In genomic region chr19:38974599-38975213, GRCh38 we compare ENCODE assay signal across 9 cellular contexts. TPM values are rescaled to one million over a fixed set of nuclear protein-coding genes. Genes with fewer than 3 reads are reported as not detected.
DNase-seq lines count a peak whose midpoint lies in the region; ATAC-seq, FAIRE-seq and TF ChIP-seq lines count a peak whose summit lies in the region.
"Had no signal": no experiment of that assay in that cellular context is flagged by ENCODE, and none has a peak within 500 bp of the region (broad histone marks: within the 10 kb centered on the region; RNA-seq: fewer than 3 reads in every experiment).

No MANE protein-coding gene starts in this region.

- H2AK5ac ChIP-seq in mesendoderm (ENCODE audit: low read length): no peak overlapping the region

- H3K9ac ChIP-seq in mesendoderm (ENCODE audit: low read length): peak overlapping the region; percentile 89
- H3K9ac ChIP-seq: BLaER1 treated with 17β-estradiol and CSF1 and Interleukin-3, amounts not matched to agents 10 nM and 100 nM had no signal

- H3K4me3 ChIP-seq in choroid plexus epithelial cell (ENCODE audit: low read depth, low read length) (peak overlapping the region; percentile 80), mesendoderm (ENCODE audit: low read length) (peak overlapping the region; percentile 74)

- H3K27ac ChIP-seq in mesendoderm (ENCODE audit: low read depth, low read length): no peak overlapping the region
- H3K27ac ChIP-seq: BLaER1 treated with 17β-estradiol and CSF1 and Interleukin-3, amounts not matched to agents 10 nM and 100 nM had no signal

- no peak overlapping the region for H3K23ac ChIP-seq in mesendoderm (ENCODE audit: low read length)

- H4K8ac ChIP-seq in mesendoderm (ENCODE audit: low read depth, low read length): no peak overlapping the region

- no peak overlapping the region for H3K18ac ChIP-seq in mesendoderm (ENCODE audit: low read length)

- no peak overlapping the region for H3K27ac Mint-ChIP-seq in activated T-cell treated with anti-CD3 and anti-CD28 coated beads, Interleukin-2, amount 50 U/mL, for 72 hours
- peak overlapping the region; percentile 90 for H3K27ac Mint-ChIP-seq in type B pancreatic cell

- H3K4ac ChIP-seq in mesendoderm (ENCODE audit: low read depth, low read length): no peak overlapping the region

- WGBS in mesendoderm (ENCODE audit: extremely low coverage, insufficient coverage, low lambda C conversion rate): no CpG with 5 or more reads among the region's 19 CpGs

- H2BK15ac ChIP-seq in mesendoderm (replicated peaks; ENCODE audit: low read depth): no peak overlapping the region

- peaks cover 30% of the 10 kb centered on the region for H3K4me1 Mint-ChIP-seq in activated T-cell treated with anti-CD3 and anti-CD28 coated beads, Interleukin-2, amount 50 U/mL, for 72 hours (ENCODE audit: low read depth)
- peaks cover 31% of the 10 kb centered on the region for H3K4me1 Mint-ChIP-seq in type B pancreatic cell (ENCODE audit: unreplicated experiment)

- H3K4me3 Mint-ChIP-seq in activated T-cell treated with anti-CD3 and anti-CD28 coated beads, Interleukin-2, amount 50 U/mL, for 72 hours: peak overlapping the region; percentile 51 to 70
- H3K4me3 Mint-ChIP-seq in type B pancreatic cell: peak overlapping the region; percentile 97

- no peaks in the 10 kb centered on the region for H3K36me3 Mint-ChIP-seq in activated T-cell treated with anti-CD3 and anti-CD28 coated beads, Interleukin-2, amount 50 U/mL, for 72 hours (ENCODE audit: insufficient read depth in 2 of 2)
- H3K36me3 Mint-ChIP-seq in type B pancreatic cell: no peaks in the 10 kb centered on the region

- peak overlapping the region; percentile 92 for H3K56ac ChIP-seq in mesendoderm (ENCODE audit: low read length)

- H4K5ac ChIP-seq in mesendoderm (ENCODE audit: low read length): no peak overlapping the region

- no peak overlapping the region for H2BK120ac ChIP-seq in mesendoderm (ENCODE audit: low read depth, low read length)

- no peak for TF ChIP-seq POLR2A in GM12891 (IDR thresholded peaks at IDR 0.05; ENCODE audit: low read depth, low read length)

- peaks cover 41% of the 10 kb centered on the region for H3K27me3 Mint-ChIP-seq in activated T-cell treated with anti-CD3 and anti-CD28 coated beads, Interleukin-2, amount 50 U/mL, for 72 hours (ENCODE audit: low read depth)
- H3K27me3 Mint-ChIP-seq in type B pancreatic cell: no peaks in the 10 kb centered on the region

- no peak for ATAC-seq in activated T-cell treated with anti-CD3 and anti-CD28 coated beads, Interleukin-2, amount 50 U/mL, for 72 hours (replicated peaks in 1 of 2)
- no peak for ATAC-seq in HG02884 (IDR thresholded peaks at IDR 0.05; ENCODE audit: unreplicated experiment)

- no peaks in the 10 kb centered on the region for H3K36me3 ChIP-seq in mesendoderm (ENCODE audit: control insufficient read depth, insufficient read depth, low read length)
- H3K36me3 ChIP-seq: BLaER1 treated with 17β-estradiol and CSF1 and Interleukin-3, amounts not matched to agents 10 nM and 100 nM had no signal

- no peaks in the 10 kb centered on the region for H3K9me3 Mint-ChIP-seq in activated T-cell treated with anti-CD3 and anti-CD28 coated beads, Interleukin-2, amount 50 U/mL, for 72 hours
- H3K9me3 Mint-ChIP-seq in type B pancreatic cell: no peaks in the 10 kb centered on the region

- DNase-seq in activated T-cell treated with anti-CD3 and anti-CD28 coated beads, Interleukin-2, amount 50 U/mL, for 72 hours: no peak
- no peak for DNase-seq in activated T-cell treated with anti-CD3 and anti-CD28 coated beads, Interleukin-2, amount 50 U/mL, for 1 hour
- DNase-seq in choroid plexus epithelial cell (ENCODE audit: low read depth) (no peak), mesendoderm (no peak), type B pancreatic cell (ENCODE audit: extremely low spot score, unreplicated experiment) (no peak), mucosa of gallbladder (ENCODE audit: low spot score) (no peak), GM12891 (ENCODE audit: insufficient read length, low spot score) (no peak)

- peaks cover 4% of the 10 kb centered on the region for H3K4me1 ChIP-seq in mesendoderm (ENCODE audit: control insufficient read depth, low read depth, low read length)

- H2BK5ac ChIP-seq in mesendoderm (ENCODE audit: low read length): no peak overlapping the region

- peak overlapping the region; percentile 18 for H3K4me2 ChIP-seq in mesendoderm (ENCODE audit: low read length)

- peaks cover 2% of the 10 kb centered on the region for H3K79me1 ChIP-seq in mesendoderm (ENCODE audit: low read length)

- no peaks in the 10 kb centered on the region for H3K79me2 ChIP-seq in mesendoderm (ENCODE audit: control insufficient read depth, insufficient read depth, low read length)

- no peak for FAIRE-seq in GM12891 (lab: Jason Lieb, UNC)

- TF ChIP-seq CTCF in choroid plexus epithelial cell (conservative IDR thresholded peaks at IDR 0.05; ENCODE audit: low read depth, low read length) (peak; percentile 19), type B pancreatic cell (conservative IDR thresholded peaks at IDR 0.05) (peak; percentile 51)

- H3K27me3 ChIP-seq in mesendoderm (ENCODE audit: insufficient read depth, low read length, poor library complexity): peaks cover under 1% of the 10 kb centered on the region

TF ChIP-seq in GM12891, 5 proteins besides CTCF, POLR2A, EP300 and RAD21:
- TF ChIP-seq POLR2AphosphoS5 (IDR thresholded peaks at IDR 0.05; ENCODE audit: low read depth, low read length): no peak
- TF ChIP-seq SPI1 (IDR thresholded peaks at IDR 0.05; ENCODE audit: low read depth, low read length): no peak
- TF ChIP-seq TAF1 (IDR thresholded peaks at IDR 0.05; ENCODE audit: low read depth, low read length): no peak
- no peak for TF ChIP-seq PAX5 (IDR thresholded peaks at IDR 0.05; ENCODE audit: insufficient read depth, low read length, severe bottlenecking)
- TF ChIP-seq POU2F2 (IDR thresholded peaks at IDR 0.05; ENCODE audit: low read depth, low read length): no peak

RNA-seq across cellular contexts. Expression of gene FBXO17, which starts 0.8 kb away (rescaled TPM):
- not detected for total RNA-seq in activated T-cell treated with anti-CD3 and anti-CD28 coated beads, Interleukin-2, amount 50 U/mL, for 72 hours
- 11.3 TPM for polyA plus RNA-seq in mesendoderm (2013, experiment 1 of 2)
- 11.4 TPM for polyA plus RNA-seq in mesendoderm (2013, experiment 2 of 2)
- total RNA-seq in type B pancreatic cell (ENCODE audit: low replicate concordance) (10.6 and 26.0 TPM in 2 replicates), mucosa of gallbladder (19.1 TPM)
- polyA plus RNA-seq in GM12891 (2012; ENCODE audit: low read depth, missing spikeins): 0.42 TPM

RNA-seq across cellular contexts. Expression of gene MRPS12, which starts 44.0 kb away (rescaled TPM):
- 10 to 100 TPM; 54.8 to 57.9 TPM for total RNA-seq in activated T-cell treated with anti-CD3 and anti-CD28 coated beads, Interleukin-2, amount 50 U/mL, for 72 hours
- 83.2 TPM for polyA plus RNA-seq in mesendoderm (2013, experiment 1 of 2)
- polyA plus RNA-seq in mesendoderm (2013, experiment 2 of 2): 84.8 TPM
- total RNA-seq in type B pancreatic cell (ENCODE audit: low replicate concordance) (45.6 and 58.0 TPM in 2 replicates), mucosa of gallbladder (30.0 TPM)
- polyA plus RNA-seq in GM12891 (2012; ENCODE audit: low read depth, missing spikeins): 59.8 TPM

RNA-seq across cellular contexts. Expression of gene SARS2, which starts 44.1 kb away (rescaled TPM):
- total RNA-seq in activated T-cell treated with anti-CD3 and anti-CD28 coated beads, Interleukin-2, amount 50 U/mL, for 72 hours: 10 to 100 TPM; 21.1 to 30.1 TPM
- 53.0 TPM for polyA plus RNA-seq in mesendoderm (2013, experiment 1 of 2)
- polyA plus RNA-seq in mesendoderm (2013, experiment 2 of 2): 44.1 TPM
- total RNA-seq in type B pancreatic cell (ENCODE audit: low replicate concordance) (29.4 and 32.3 TPM in 2 replicates), mucosa of gallbladder (24.9 TPM)
- 25.4 TPM for polyA plus RNA-seq in GM12891 (2012; ENCODE audit: low read depth, missing spikeins)

RNA-seq across cellular contexts. Expression of gene FBXO27, which starts 57.6 kb away (rescaled TPM):
- total RNA-seq in activated T-cell treated with anti-CD3 and anti-CD28 coated beads, Interleukin-2, amount 50 U/mL, for 72 hours: 1 to 10 TPM in 1 of 2 donors, under 1 TPM in 1; 0.86 to 3.7 TPM
- polyA plus RNA-seq in mesendoderm (2013, experiment 1 of 2): 5.5 TPM
- 5.4 TPM for polyA plus RNA-seq in mesendoderm (2013, experiment 2 of 2)
- total RNA-seq in type B pancreatic cell (ENCODE audit: low replicate concordance): 8.2 and 10.1 TPM in 2 replicates
- total RNA-seq in mucosa of gallbladder: 28.1 TPM
- polyA plus RNA-seq in GM12891 (2012; ENCODE audit: low read depth, missing spikeins): 0.35 TPM

Comparison
In these comparisons a context has a peak if more than half of its experiments do, and no peak if none do; other contexts are left out.
1. RNA of gene FBXO17, which starts 0.8 kb away (total RNA-seq): 10.6 to 26.0 TPM in type B pancreatic cell and 19.1 TPM in mucosa of gallbladder (single experiment); not detected in activated T-cell treated with anti-CD3 and anti-CD28 coated beads, Interleukin-2, amount 50 U/mL, for 72 hours; every median in the first group is over 10 times any median in the second.